ENCODE assay signal across 6 cellular contexts in genomic region chr13:91978571-91978970, GRCh38.
"Had no signal": no experiment of that assay in that cellular context is flagged by ENCODE, and none has a peak within 500 bp of the region (broad histone marks: within the 10 kb centered on the region; RNA-seq: fewer than 3 reads in every experiment).

No MANE protein-coding gene starts in this region.

- H3K27ac ChIP-seq: HL-60 had no signal

- DNase-seq: H9, HCEC 1CT, HFFc6, KBM-7 had no signal

- H3K4me3 ChIP-seq: GM23338 had no signal

- H3K4me2 ChIP-seq: GM23338 had no signal
